9 cellular contexts compared by ENCODE assay signal in genomic region chr11:11010624-11011127, GRCh38.
DNase-seq lines count a peak whose midpoint lies in the region; ATAC-seq and TF ChIP-seq lines count a peak whose summit lies in the region.
"Had no signal": no experiment of that assay in that cellular context is flagged by ENCODE, and none has a peak within 500 bp of the region (broad histone marks: within the 10 kb centered on the region; RNA-seq: fewer than 3 reads in every experiment).

No MANE protein-coding gene starts in this region.

- H3K27ac Mint-ChIP-seq in Calu3 (ENCODE audit: unreplicated experiment) (no peak overlapping the region), nephron progenitor cell (peak overlapping the region; percentile 36), T-helper 17 cell (no peak overlapping the region)
- H3K27ac Mint-ChIP-seq in activated T-helper 17 cell treated with anti-CD3 and anti-CD28 coated beads, Interleukin-2, amount 50 U/mL, for 72 hours, result no peak overlapping the region

- ATAC-seq in activated T-helper 17 cell treated with anti-CD3 and anti-CD28 coated beads, Interleukin-2, amount 50 U/mL, for 72 hours (replicated peaks), result no peak
- no peak for ATAC-seq in GM21576 (IDR thresholded peaks at IDR 0.05; ENCODE audit: unreplicated experiment)
- no peak for ATAC-seq in T-helper 17 cell

- H3K9me3 ChIP-seq in esophagus muscularis mucosa (no peaks in the 10 kb centered on the region), T-helper 17 cell (ENCODE audit: control insufficient read depth, low read length, poor library complexity, severe bottlenecking) (no peaks in the 10 kb centered on the region)

- H3K4me1 ChIP-seq in esophagus muscularis mucosa, result peaks cover 6 to 9% (median 9%) of the 10 kb centered on the region in 4 donors

- H3K4me3 Mint-ChIP-seq in Calu3 (ENCODE audit: low read depth, unreplicated experiment) (peak overlapping the region; percentile 50), nephron progenitor cell (no peak overlapping the region), T-helper 17 cell (no peak overlapping the region)
- H3K4me3 Mint-ChIP-seq in activated T-helper 17 cell treated with anti-CD3 and anti-CD28 coated beads, Interleukin-2, amount 50 U/mL, for 72 hours, result no peak overlapping the region

- no peak for TF ChIP-seq EP300 in esophagus muscularis mucosa (IDR thresholded peaks at IDR 0.05)

- intact Hi-C loops in Calu3 (cut with micrococcal nuclease; ENCODE audit: unreplicated experiment), result loop anchor here (5.0 to 10.0 kb wide), 2 partner anchors 156 to 238 kb away; partner anchors contain the start of gene ZBED5
- intact Hi-C loops in esophagus muscularis mucosa (cut with DNase I), result no loop called here

- H3K27me3 ChIP-seq in esophagus muscularis mucosa, result no peaks in the 10 kb centered on the region

- H3K9me3 Mint-ChIP-seq in Calu3 (ENCODE audit: low read depth, unreplicated experiment), result no peaks in the 10 kb centered on the region
- peaks cover 15% of the 10 kb centered on the region for H3K9me3 Mint-ChIP-seq in nephron progenitor cell
- H3K9me3 Mint-ChIP-seq in activated T-helper 17 cell treated with anti-CD3 and anti-CD28 coated beads, Interleukin-2, amount 50 U/mL, for 72 hours, result no peaks in the 10 kb centered on the region

- DNase-seq in Calu3, result peak; percentile 60
- peak; percentile 6 for DNase-seq in NCI-H526 treated with DMSO at 0.1 percent for 48 hours (lab: John Stamatoyannopoulos, UW)
- DNase-seq in esophagus muscularis mucosa (ENCODE audit: extremely low spot score), result no peak
- peak; percentile 33 for DNase-seq in nephron progenitor cell
- DNase-seq in NCI-H345 treated with DMSO at 0.1 percent for 48 hours (lab: John Stamatoyannopoulos, UW; ENCODE audit: unreplicated experiment), result no peak
- DNase-seq in T-helper 17 cell, result no peak

- no peaks in the 10 kb centered on the region for H3K36me3 Mint-ChIP-seq in Calu3 (ENCODE audit: insufficient read depth, unreplicated experiment)
- H3K36me3 Mint-ChIP-seq in nephron progenitor cell (ENCODE audit: low read depth), result no peaks in the 10 kb centered on the region
- no peaks in the 10 kb centered on the region for H3K36me3 Mint-ChIP-seq in activated T-helper 17 cell treated with anti-CD3 and anti-CD28 coated beads, Interleukin-2, amount 50 U/mL, for 72 hours (ENCODE audit: low read depth)
- peaks cover 11% of the 10 kb centered on the region for H3K36me3 Mint-ChIP-seq in T-helper 17 cell (ENCODE audit: low read depth)

- no peaks in the 10 kb centered on the region for H3K36me3 ChIP-seq in esophagus muscularis mucosa

- 17% methylated on average over 7 of the region's 8 CpGs for WGBS in esophagus muscularis mucosa

- TF ChIP-seq POLR2A in esophagus muscularis mucosa (IDR thresholded peaks at IDR 0.05; ENCODE audit: low read depth), result no peak

- no TSS peak for BruUV-seq in Calu3 (replicated peaks; lab: Mats Ljungman, UMichigan)

- CTCF ChIA-PET in Calu3 (lab: Charles Lee), result interaction anchor here (0.5 to 3.2 kb wide), 12 partner anchors 18 to 768 kb away, joined by 3 to 77 read pairs (median 6); partner anchors contain the start of genes CTR9, EIF4G2 and ZBED5

- H3K27me3 Mint-ChIP-seq in Calu3 (ENCODE audit: unreplicated experiment) (peaks cover 32% of the 10 kb centered on the region), nephron progenitor cell (ENCODE audit: low read depth, poor library complexity) (peaks cover 13% of the 10 kb centered on the region), T-helper 17 cell (peaks cover 53% of the 10 kb centered on the region)
- H3K27me3 Mint-ChIP-seq in activated T-helper 17 cell treated with anti-CD3 and anti-CD28 coated beads, Interleukin-2, amount 50 U/mL, for 72 hours, result peaks cover 24% of the 10 kb centered on the region

- no peak overlapping the region for H3K27ac ChIP-seq in esophagus muscularis mucosa (replicated peaks in 1 of 4)
- H3K27ac ChIP-seq: SK-N-MC had no signal

- no peak overlapping the region for H3K4me3 ChIP-seq in esophagus muscularis mucosa
- H3K4me3 ChIP-seq: SK-N-MC had no signal

- TF ChIP-seq CTCF in Calu3 (IDR thresholded peaks at IDR 0.05; ENCODE audit: unreplicated experiment) (peak; percentile 49), esophagus muscularis mucosa (IDR thresholded peaks at IDR 0.05) (peak; percentile 20 to 39 (median 33)), nephron progenitor cell (IDR thresholded peaks at IDR 0.05) (no peak)

- H3K4me1 Mint-ChIP-seq in Calu3 (ENCODE audit: low read depth, unreplicated experiment) (peaks cover 14% of the 10 kb centered on the region), nephron progenitor cell (peaks cover 10% of the 10 kb centered on the region), T-helper 17 cell (peaks cover 4% of the 10 kb centered on the region)
- H3K4me1 Mint-ChIP-seq in activated T-helper 17 cell treated with anti-CD3 and anti-CD28 coated beads, Interleukin-2, amount 50 U/mL, for 72 hours, result no peaks in the 10 kb centered on the region

Comparison
In these comparisons a context has a peak if more than half of its experiments do, and no peak if none do; other contexts are left out.
1. DNase-seq: peak in Calu3 (single experiment), NCI-H526 treated with DMSO at 0.1 percent for 48 hours (single experiment) and nephron progenitor cell (single experiment); none in esophagus muscularis mucosa (single experiment), NCI-H345 treated with DMSO at 0.1 percent for 48 hours (single experiment) and T-helper 17 cell (0 of 3).